8 cellular contexts compared by ENCODE assay signal in the genomic region with DNA sequence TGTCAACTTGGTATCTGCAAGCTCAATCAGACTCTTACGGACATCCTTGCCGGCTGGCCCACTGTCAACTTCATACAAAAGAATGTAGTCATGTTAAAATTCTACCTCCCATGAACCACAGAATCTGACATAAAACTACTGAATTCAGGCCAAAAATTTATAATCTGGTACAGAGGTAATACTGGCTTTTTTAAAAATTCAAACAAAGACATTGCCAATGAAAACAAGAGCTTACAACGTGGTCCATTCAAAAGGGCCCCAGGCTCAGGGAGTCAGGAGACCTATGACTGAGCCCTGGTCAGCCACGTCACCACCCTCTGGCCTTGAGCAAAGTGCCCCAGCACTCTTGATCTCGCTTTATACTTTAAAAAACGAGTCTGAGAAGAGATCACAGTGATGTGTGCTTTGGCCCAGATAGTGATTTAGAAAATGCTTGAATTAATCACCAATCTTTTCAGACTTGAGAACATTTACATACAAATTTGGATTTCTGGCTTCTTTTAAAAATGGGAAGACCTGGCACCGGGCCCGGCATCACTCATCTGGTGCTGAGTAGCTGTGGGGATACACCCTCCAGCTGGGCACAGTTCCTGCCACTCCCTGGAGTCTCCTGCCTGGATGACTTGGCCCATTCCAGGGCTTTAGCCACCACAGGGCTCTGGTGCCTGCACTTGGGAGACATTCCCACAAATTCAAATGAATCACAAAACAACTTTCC.
DNase-seq lines count a peak whose midpoint lies in the region; ATAC-seq and TF ChIP-seq lines count a peak whose summit lies in the region.

No MANE protein-coding gene starts in this region.

- H3K9me3 Mint-ChIP-seq in neural crest cell = no peaks in the 10 kb centered on the region

- DNase-seq in Daoy (ENCODE audit: low read depth) (peak; percentile 93), NCI-H69 (lab: John Stamatoyannopoulos, UW) (peak; percentile 64), epithelial cell of esophagus (ENCODE audit: low read depth) (peak; percentile 93), neural crest cell (ENCODE audit: low read depth, low spot score) (no peak), HuH-7.5 (ENCODE audit: low spot score) (no peak)

- H3K4me3 ChIP-seq in epithelial cell of esophagus (ENCODE audit: low read length) = no peak overlapping the region

- H3K4me1 Mint-ChIP-seq in neural crest cell = peaks cover 85% of the 10 kb centered on the region

- no peak for TF ChIP-seq CTCF in epithelial cell of esophagus (IDR thresholded peaks at IDR 0.05; ENCODE audit: insufficient read depth, low read depth, low read length, missing control alignments)
- TF ChIP-seq CTCF in neural crest cell (conservative IDR thresholded peaks at IDR 0.05) = no peak

- H3K27me3 Mint-ChIP-seq in neural crest cell (ENCODE audit: low read depth) = no peaks in the 10 kb centered on the region

- H3K36me3 Mint-ChIP-seq in neural crest cell (ENCODE audit: low read depth) = no peaks in the 10 kb centered on the region

- H3K4me3 Mint-ChIP-seq in neural crest cell = no peak overlapping the region

- H3K27ac Mint-ChIP-seq in neural crest cell (ENCODE audit: unreplicated experiment) = peak overlapping the region; percentile 53

- ATAC-seq in HG03354 (IDR thresholded peaks at IDR 0.05; ENCODE audit: poor library complexity, severe bottlenecking, unreplicated experiment) (no peak), GM19328 (IDR thresholded peaks at IDR 0.05; ENCODE audit: unreplicated experiment) (no peak), GM18498 (IDR thresholded peaks at IDR 0.05; ENCODE audit: unreplicated experiment) (no peak)

Comparison
In these comparisons a context has a peak if more than half of its experiments do, and no peak if none do; other contexts are left out.
1. DNase-seq: peak in Daoy (single experiment), NCI-H69 (single experiment) and epithelial cell of esophagus (single experiment); none in neural crest cell (single experiment) and HuH-7.5 (single experiment).